24 cellular contexts compared by ENCODE assay signal in the genomic region with DNA sequence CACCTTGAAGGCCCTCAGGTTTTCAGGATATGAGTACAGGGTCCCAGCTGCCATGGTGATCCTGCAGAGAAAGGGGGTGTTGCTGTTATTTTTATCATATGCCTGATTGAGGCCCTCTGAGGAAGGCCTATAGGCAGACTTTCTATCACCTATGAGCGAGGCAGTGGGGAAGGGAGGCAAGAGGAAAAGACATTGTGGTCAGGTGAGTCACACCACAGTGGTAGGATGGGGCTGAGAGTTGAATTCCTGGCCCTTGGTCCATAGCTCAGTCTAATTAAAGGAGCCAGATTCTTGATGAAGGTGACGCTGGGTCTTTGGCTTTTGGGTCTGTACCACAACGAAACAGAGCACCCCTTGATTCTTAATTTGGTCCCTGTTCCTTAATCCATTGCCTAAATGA.
A peak's percentile ranks its signal among the peaks of the same experiment; 100 is the strongest.
DNase-seq lines count a peak whose midpoint lies in the region; ATAC-seq and TF ChIP-seq lines count a peak whose summit lies in the region.
"Had no signal": no experiment of that assay in that cellular context is flagged by ENCODE, and none has a peak within 500 bp of the region (broad histone marks: within the 10 kb centered on the region; RNA-seq: fewer than 3 reads in every experiment).

No MANE protein-coding gene starts in this region.

- DNase-seq in activated CD4-positive, alpha-beta T cell treated with anti-CD3 and anti-CD28 coated beads for 48 hours = peak; percentile 8
- DNase-seq in activated CD4-positive, alpha-beta T cell treated with anti-CD3 and anti-CD28 coated beads, Interleukin-2, amount 50 U/mL, for 1 hour = no peak
- peak; percentile 51 for DNase-seq in PC-3
- DNase-seq in mammary epithelial cell = peak; percentile 79
- DNase-seq in neural progenitor cell (ENCODE audit: low spot score) = no peak
- DNase-seq in chondrocyte (ENCODE audit: low spot score) = no peak
- DNase-seq: 8988T; activated CD4-positive, alpha-beta T cell treated with anti-CD3 and anti-CD28 coated beads for 1 hour; activated CD8-positive, alpha-beta memory T cell treated with anti-CD3 and anti-CD28 coated beads, Interleukin-2, amount 50 U/mL, for 48 hours; activated naive CD4-positive, alpha-beta T cell treated with anti-CD3 and anti-CD28 coated beads for 36 hours; dermis blood vessel endothelial cell; foreskin melanocyte; H7; hypothalamus; small intestine; stimulated activated CD4-positive, alpha-beta T cell treated with anti-CD3 and anti-CD28 coated beads, Interleukin-2, amount 100 ng/mL, for 48 hours; upper lobe of left lung had no signal

- no peaks in the 10 kb centered on the region for H3K36me3 Mint-ChIP-seq in neural progenitor cell
- H3K36me3 Mint-ChIP-seq in chondrocyte (ENCODE audit: low read depth) = no peaks in the 10 kb centered on the region
- H3K36me3 Mint-ChIP-seq: mesothelial cell of epicardium had no signal

- in situ Hi-C loops in mammary epithelial cell (cut with MboI; ENCODE audit: low sequenced_read_pairs in 2 of 2) = loop anchor here (25.0 kb wide), 2 partner anchors 615 to 1115 kb away; no protein-coding TSS in a partner anchor

- intact Hi-C loops in PC-3 (cut with micrococcal nuclease) (no loop called here), mammary epithelial cell (cut with micrococcal nuclease) (no loop called here)

- no peak overlapping the region for H3K27ac ChIP-seq in PC-3 (ENCODE audit: low read length)
- no peak overlapping the region for H3K27ac ChIP-seq in mammary epithelial cell (ENCODE audit: insufficient read depth, low read depth, low read length)
- H3K27ac ChIP-seq in neural progenitor cell = no peak overlapping the region
- H3K27ac ChIP-seq: BLaER1, epithelial cell of prostate, SK-N-MC, upper lobe of left lung had no signal

- H3K9me3 ChIP-seq in PC-3 (ENCODE audit: low read length) = no peaks in the 10 kb centered on the region
- no peaks in the 10 kb centered on the region for H3K9me3 ChIP-seq in mammary epithelial cell (replicated peaks; ENCODE audit: insufficient read depth, low read length)
- H3K9me3 ChIP-seq in neural progenitor cell (ENCODE audit: low read depth) = no peaks in the 10 kb centered on the region
- H3K9me3 ChIP-seq: BLaER1, upper lobe of left lung had no signal

- H4K20me1 ChIP-seq in PC-3 (ENCODE audit: low read length) = no peaks in the 10 kb centered on the region
- no peaks in the 10 kb centered on the region for H4K20me1 ChIP-seq in mammary epithelial cell (ENCODE audit: insufficient read depth, low read length)
- no peaks in the 10 kb centered on the region for H4K20me1 ChIP-seq in neural progenitor cell (ENCODE audit: low read depth)
- H4K20me1 ChIP-seq: BLaER1 had no signal

- POLR2A ChIA-PET in PC-3 (lab: Charles Lee; ENCODE audit: unreplicated experiment) = no interaction called here

- no peak overlapping the region for H3K4me2 ChIP-seq in PC-3 (ENCODE audit: low read length)
- H3K4me2 ChIP-seq in mammary epithelial cell (ENCODE audit: insufficient read depth, low read depth, low read length) = no peak overlapping the region
- H3K4me2 ChIP-seq in neural progenitor cell = no peak overlapping the region
- H3K4me2 ChIP-seq: BLaER1 had no signal

- no TSS peak for BruUV-seq in PC-3 (replicated peaks; lab: Mats Ljungman, UMichigan)
- no TSS peak for BruUV-seq in mammary epithelial cell (replicated peaks; lab: Mats Ljungman, UMichigan)

- H3K9ac ChIP-seq in PC-3 (ENCODE audit: low read length) (no peak overlapping the region), mammary epithelial cell (ENCODE audit: insufficient read depth, low read length) (no peak overlapping the region), neural progenitor cell (no peak overlapping the region)
- H3K9ac ChIP-seq: BLaER1 had no signal

- H3K36me3 ChIP-seq in PC-3 (ENCODE audit: low read depth, low read length) (no peaks in the 10 kb centered on the region), mammary epithelial cell (ENCODE audit: insufficient read depth, low read length) (no peaks in the 10 kb centered on the region), neural progenitor cell (no peaks in the 10 kb centered on the region)
- H3K36me3 ChIP-seq: BLaER1, upper lobe of left lung had no signal

- H3K27ac Mint-ChIP-seq in neural progenitor cell (peak overlapping the region; percentile 38), chondrocyte (ENCODE audit: unreplicated experiment) (no peak overlapping the region)
- H3K27ac Mint-ChIP-seq: activated naive CD4-positive, alpha-beta T cell treated with anti-CD3 and anti-CD28 coated beads for 36 hours; mesothelial cell of epicardium; nephron had no signal

- CTCF ChIA-PET in PC-3 (lab: Charles Lee) = no interaction called here
- CTCF ChIA-PET in mammary epithelial cell (lab: Charles Lee; ENCODE audit: low non-redundant PET) = no interaction called here

- H3K27me3 Mint-ChIP-seq in neural progenitor cell (ENCODE audit: insufficient read depth, low read depth) (peaks cover 2% of the 10 kb centered on the region), chondrocyte (ENCODE audit: low read depth) (peaks cover 12% of the 10 kb centered on the region)

- H3F3A ChIP-seq in PC-3 (ENCODE audit: low read length, unreplicated experiment) (no peaks in the 10 kb centered on the region), neural progenitor cell (ENCODE audit: low read depth) (no peaks in the 10 kb centered on the region)

- H3K4me1 ChIP-seq in PC-3 (ENCODE audit: insufficient read depth, low read length) (peaks cover 4% of the 10 kb centered on the region; the same call in 1 of the 2 replicates), mammary epithelial cell (ENCODE audit: insufficient read depth, low read length) (peaks cover 18% of the 10 kb centered on the region), neural progenitor cell (no peaks in the 10 kb centered on the region)
- H3K4me1 ChIP-seq: BLaER1, upper lobe of left lung had no signal

- H3K4me3 ChIP-seq in PC-3 (ENCODE audit: low read length) (no peak overlapping the region), mammary epithelial cell (replicated peaks in 1 of 3; ENCODE audit: insufficient read depth in 1 of 3, low read depth in 2 of 3, low read length in 3 of 3) (no peak overlapping the region), neural progenitor cell (no peak overlapping the region)
- H3K4me3 ChIP-seq: BLaER1, SK-N-MC, upper lobe of left lung had no signal

- H3K4me3 Mint-ChIP-seq in neural progenitor cell = no peak overlapping the region
- H3K4me3 Mint-ChIP-seq in chondrocyte (ENCODE audit: unreplicated experiment) = no peak overlapping the region
- H3K4me3 Mint-ChIP-seq: activated naive CD4-positive, alpha-beta T cell treated with anti-CD3 and anti-CD28 coated beads for 36 hours; mesothelial cell of epicardium; nephron had no signal

- H3K4me1 Mint-ChIP-seq in neural progenitor cell = peaks cover 6% of the 10 kb centered on the region
- H3K4me1 Mint-ChIP-seq in chondrocyte (ENCODE audit: low read depth) = peaks cover 8% of the 10 kb centered on the region

- H3K27me3 ChIP-seq in PC-3 (ENCODE audit: low read length) (peaks cover 33% of the 10 kb centered on the region; the same call in 1 of the 2 replicates), mammary epithelial cell (ENCODE audit: insufficient read depth, low read length) (no peaks in the 10 kb centered on the region), neural progenitor cell (no peaks in the 10 kb centered on the region)
- H3K27me3 ChIP-seq: BLaER1, upper lobe of left lung had no signal

- 5% methylated on average over 3 of the region's 3 CpGs for WGBS in mammary epithelial cell (ENCODE audit: low coverage, missing lambda C conversion rate)

- dilution Hi-C loops in mammary epithelial cell (cut with HindIII; ENCODE audit: low sequenced_read_pairs) = loop anchor here (25.0 kb wide), 1 partner anchor 1290 kb away; no protein-coding TSS in a partner anchor

- no peak for TF ChIP-seq CTCF in PC-3 (conservative IDR thresholded peaks at IDR 0.05; ENCODE audit: low read depth, low read length)
- no peak for TF ChIP-seq CTCF in mammary epithelial cell (conservative IDR thresholded peaks at IDR 0.05 in 1 of 2, IDR thresholded peaks at IDR 0.05 in 1 of 2; ENCODE audit: extremely low read depth in 1 of 2, insufficient read depth in 1 of 2, low read depth in 1 of 2, low read length in 2 of 2)
- no peak for TF ChIP-seq CTCF in neural progenitor cell (IDR thresholded peaks at IDR 0.05)
- no peak for TF ChIP-seq CTCF in chondrocyte (IDR thresholded peaks at IDR 0.05)

- H3K9me3 Mint-ChIP-seq in neural progenitor cell (no peaks in the 10 kb centered on the region), chondrocyte (ENCODE audit: low read depth) (peaks cover 4% of the 10 kb centered on the region)
- H3K9me3 Mint-ChIP-seq: activated naive CD4-positive, alpha-beta T cell treated with anti-CD3 and anti-CD28 coated beads for 36 hours; nephron had no signal

- H3K9me2 ChIP-seq in PC-3 (replicated peaks; ENCODE audit: low read length) = no peaks in the 10 kb centered on the region

- H3K79me2 ChIP-seq in PC-3 (ENCODE audit: low read length) (no peaks in the 10 kb centered on the region), mammary epithelial cell (ENCODE audit: insufficient read depth, low read length) (no peaks in the 10 kb centered on the region), neural progenitor cell (ENCODE audit: low read depth) (no peaks in the 10 kb centered on the region)

- ATAC-seq in PC-3 (peak; percentile 60), GM19324 (IDR thresholded peaks at IDR 0.05; ENCODE audit: low FRiP score, unreplicated experiment) (no peak), GM18511 (IDR thresholded peaks at IDR 0.05; ENCODE audit: unreplicated experiment) (no peak)

- H2AFZ ChIP-seq in PC-3 (ENCODE audit: low read length) (no peak overlapping the region), mammary epithelial cell (ENCODE audit: low read depth, low read length) (no peak overlapping the region), neural progenitor cell (replicated peaks) (no peak overlapping the region)

Comparison
In these comparisons a context has a peak if more than half of its experiments do, and no peak if none do; other contexts are left out.
1. DNase-seq: peak in activated CD4-positive, alpha-beta T cell treated with anti-CD3 and anti-CD28 coated beads for 48 hours (single experiment), PC-3 (single experiment) and mammary epithelial cell (single experiment); none in activated CD4-positive, alpha-beta T cell treated with anti-CD3 and anti-CD28 coated beads, Interleukin-2, amount 50 U/mL, for 1 hour (single experiment), neural progenitor cell (single experiment) and chondrocyte (single experiment).